In the genomic region with DNA sequence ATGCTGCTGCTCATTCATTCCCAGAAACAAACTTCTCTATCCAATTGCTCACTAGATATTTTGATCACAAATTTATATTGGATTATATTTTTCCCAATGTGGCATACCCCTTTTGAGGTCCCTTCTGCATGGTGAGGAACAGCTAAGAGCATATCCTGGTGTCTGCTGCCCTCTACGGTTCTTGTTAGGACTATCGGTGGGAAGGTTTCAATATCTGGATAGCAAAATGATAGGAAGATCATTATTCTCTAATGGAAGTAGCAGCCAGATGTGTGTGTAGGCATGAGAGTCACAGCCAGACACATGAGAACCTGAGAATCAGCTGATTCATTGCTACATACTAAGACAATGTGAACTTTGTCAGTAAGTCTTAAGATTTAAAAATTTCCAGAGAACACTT, we compare ENCODE assay signal across 8 cellular contexts.
A peak's percentile ranks its signal among the peaks of the same experiment; 100 is the strongest.
DNase-seq lines count a peak whose midpoint lies in the region; TF ChIP-seq lines count a peak whose summit lies in the region.

No MANE protein-coding gene starts in this region.

- no peaks in the 10 kb centered on the region for H3K9me2 ChIP-seq in MM.1S (replicated peaks; ENCODE audit: insufficient read depth, low read length)

- H4K20me1 ChIP-seq in MM.1S (ENCODE audit: insufficient read depth, low read length) = no peaks in the 10 kb centered on the region

- CTCF ChIA-PET in activated naive CD4-positive, alpha-beta T cell treated with anti-CD3 and anti-CD28 coated beads, Interleukin-2, amount 10 ng/mL, durations not matched to agents 7 days and 5 days (lab: Charles Lee) = no interaction called here

- no peaks in the 10 kb centered on the region for H3K4me1 Mint-ChIP-seq in activated naive CD4-positive, alpha-beta T cell treated with anti-CD3 and anti-CD28 coated beads, Interleukin-2, amount 10 ng/mL, durations not matched to agents 7 days and 5 days

- H3K27me3 ChIP-seq in MM.1S (replicated peaks; ENCODE audit: insufficient read depth, low read length) = no peaks in the 10 kb centered on the region

- H3K4me1 ChIP-seq in MM.1S (ENCODE audit: low read length) = no peaks in the 10 kb centered on the region

- no peaks in the 10 kb centered on the region for H3F3A ChIP-seq in MM.1S (ENCODE audit: insufficient read depth, low read length)

- no peaks in the 10 kb centered on the region for H3K9me3 ChIP-seq in MM.1S (replicated peaks; ENCODE audit: insufficient read depth, low read length)

- H3K27ac Mint-ChIP-seq in activated naive CD4-positive, alpha-beta T cell treated with anti-CD3 and anti-CD28 coated beads, Interleukin-2, amount 10 ng/mL, durations not matched to agents 7 days and 5 days = no peak overlapping the region

- no peaks in the 10 kb centered on the region for H3K27me3 Mint-ChIP-seq in activated naive CD4-positive, alpha-beta T cell treated with anti-CD3 and anti-CD28 coated beads, Interleukin-2, amount 10 ng/mL, durations not matched to agents 7 days and 5 days

- no peak overlapping the region for H3K27ac ChIP-seq in MM.1S (ENCODE audit: low read length)

- H3K36me3 ChIP-seq in MM.1S (replicated peaks; ENCODE audit: insufficient read depth, low read length) = no peaks in the 10 kb centered on the region

- H3K4me3 Mint-ChIP-seq in activated naive CD4-positive, alpha-beta T cell treated with anti-CD3 and anti-CD28 coated beads, Interleukin-2, amount 10 ng/mL, durations not matched to agents 7 days and 5 days = no peak overlapping the region

- H2AFZ ChIP-seq in MM.1S (ENCODE audit: low read length) = no peak overlapping the region

- H3K4me3 ChIP-seq in foreskin fibroblast (ENCODE audit: low read depth in 1 of 2, low read length in 2 of 2) (no peak overlapping the region), MM.1S (ENCODE audit: low read length) (no peak overlapping the region)

- H3K9me3 Mint-ChIP-seq in activated naive CD4-positive, alpha-beta T cell treated with anti-CD3 and anti-CD28 coated beads, Interleukin-2, amount 10 ng/mL, durations not matched to agents 7 days and 5 days = peaks cover 6% of the 10 kb centered on the region

- DNase-seq in AG09319 (ENCODE audit: extremely low read depth, low read depth) (no peak), HCEC 1CT (peak; percentile 56), RPMI7951 (ENCODE audit: low read depth) (peak; percentile 4), glomerular visceral epithelial cell (ENCODE audit: extremely low spot score) (peak; percentile 35), foreskin fibroblast (no peak), MM.1S (no peak)
- no peak for DNase-seq in activated naive CD4-positive, alpha-beta T cell treated with anti-CD3 and anti-CD28 coated beads, Interleukin-2, amount 10 ng/mL, durations not matched to agents 7 days and 5 days
- DNase-seq in activated CD8-positive, alpha-beta memory T cell treated with anti-CD3 and anti-CD28 coated beads for 24 hours = no peak

- H3K4me2 ChIP-seq in MM.1S (ENCODE audit: low read depth, low read length) = no peak overlapping the region

- H3K9ac ChIP-seq in MM.1S (ENCODE audit: low read length) = no peak overlapping the region

- TF ChIP-seq CTCF in AG09319 (IDR thresholded peaks at IDR 0.05; ENCODE audit: low read depth, low read length) = peak; percentile 31
- TF ChIP-seq CTCF in foreskin fibroblast (IDR thresholded peaks at IDR 0.05; ENCODE audit: low read depth, low read length) = no peak
- no peak; the same call in 1 of the 2 replicates for TF ChIP-seq CTCF in MM.1S (IDR thresholded peaks at IDR 0.05; ENCODE audit: low read length)

- H3K79me2 ChIP-seq in MM.1S (ENCODE audit: low read length) = no peaks in the 10 kb centered on the region

- H3K36me3 Mint-ChIP-seq in activated naive CD4-positive, alpha-beta T cell treated with anti-CD3 and anti-CD28 coated beads, Interleukin-2, amount 10 ng/mL, durations not matched to agents 7 days and 5 days = no peaks in the 10 kb centered on the region

Comparison
In these comparisons a context has a peak if more than half of its experiments do, and no peak if none do; other contexts are left out.
1. DNase-seq: peak in HCEC 1CT (single experiment), RPMI7951 (single experiment) and glomerular visceral epithelial cell (single experiment); none in AG09319 (single experiment), activated naive CD4-positive, alpha-beta T cell treated with anti-CD3 and anti-CD28 coated beads, Interleukin-2, amount 10 ng/mL, durations not matched to agents 7 days and 5 days (single experiment), foreskin fibroblast (0 of 2), MM.1S (single experiment) and activated CD8-positive, alpha-beta memory T cell treated with anti-CD3 and anti-CD28 coated beads for 24 hours (single experiment).